In genomic region chr3:127940116-127940515, GRCh38 we compare ENCODE assay signal across 18 cellular contexts. TPM values are rescaled to one million over a fixed set of nuclear protein-coding genes. Genes with fewer than 3 reads are reported as not detected.
DNase-seq lines count a peak whose midpoint lies in the region; ATAC-seq and TF ChIP-seq lines count a peak whose summit lies in the region.
"Had no signal": no experiment of that assay in that cellular context is flagged by ENCODE, and none has a peak within 500 bp of the region (broad histone marks: within the 10 kb centered on the region; RNA-seq: fewer than 3 reads in every experiment).

No MANE protein-coding gene starts in this region.

- no peak overlapping the region for H3K4me3 Mint-ChIP-seq in chondrocyte (ENCODE audit: unreplicated experiment)
- no peak overlapping the region for H3K4me3 Mint-ChIP-seq in CD4-positive, alpha-beta T cell

- H3K36me3 Mint-ChIP-seq in chondrocyte (ENCODE audit: low read depth), result peaks cover 5% of the 10 kb centered on the region
- no peaks in the 10 kb centered on the region for H3K36me3 Mint-ChIP-seq in CD4-positive, alpha-beta T cell (ENCODE audit: low read depth)

- H3K27me3 Mint-ChIP-seq in chondrocyte (ENCODE audit: low read depth), result no peaks in the 10 kb centered on the region
- peaks cover 15% of the 10 kb centered on the region for H3K27me3 Mint-ChIP-seq in CD4-positive, alpha-beta T cell

- H3K27ac ChIP-seq in CD4-positive, alpha-beta T cell (ENCODE audit: low read depth, low read length), result no peak overlapping the region
- H3K27ac ChIP-seq: HL-60 had no signal

- H3K4me1 Mint-ChIP-seq in chondrocyte (ENCODE audit: low read depth), result peaks cover 10% of the 10 kb centered on the region
- H3K4me1 Mint-ChIP-seq in CD4-positive, alpha-beta T cell (ENCODE audit: low read depth), result no peaks in the 10 kb centered on the region

- peak overlapping the region; percentile 19 for H3K27ac Mint-ChIP-seq in chondrocyte (ENCODE audit: unreplicated experiment)
- H3K27ac Mint-ChIP-seq in CD4-positive, alpha-beta T cell, result no peak overlapping the region

- ATAC-seq in CD4-positive, alpha-beta T cell (ENCODE audit: poor library complexity), result no peak
- ATAC-seq in HG03439 (IDR thresholded peaks at IDR 0.05; ENCODE audit: unreplicated experiment), result no peak
- ATAC-seq: K562, SK-N-SH treated with all-trans-retinoic acid at 6 μM for 48 hours had no signal

- H3K9me3 Mint-ChIP-seq in chondrocyte (ENCODE audit: low read depth), result peaks cover 30% of the 10 kb centered on the region
- H3K9me3 Mint-ChIP-seq in CD4-positive, alpha-beta T cell, result peaks cover 7% of the 10 kb centered on the region

- no peaks in the 10 kb centered on the region for H3K9me3 ChIP-seq in CD4-positive, alpha-beta T cell (ENCODE audit: control insufficient read depth, low read length)

- intact Hi-C loops in CD4-positive, alpha-beta T cell (cut with DNase I, micrococcal nuclease), result no loop called here

- POLR2A ChIA-PET in CD4-positive, alpha-beta T cell (lab: Charles Lee), result no interaction called here

- TF ChIP-seq CTCF in chondrocyte (IDR thresholded peaks at IDR 0.05), result no peak
- no peak for TF ChIP-seq CTCF in CD4-positive, alpha-beta T cell (IDR thresholded peaks at IDR 0.05)

- peaks cover 10% of the 10 kb centered on the region for H3K27me3 ChIP-seq in CD4-positive, alpha-beta T cell (ENCODE audit: control insufficient read depth, insufficient read depth, low read length)

- in situ Hi-C loops in KBM-7 (cut with MboI; ENCODE audit: low pct_unique_long_range_greater_than_20kb, low sequenced_read_pairs), result no loop called here

- DNase-seq in KBM-7, result peak; percentile 5
- DNase-seq in NCI-H69 (lab: John Stamatoyannopoulos, UW), result peak; percentile 15
- DNase-seq in chondrocyte (ENCODE audit: low spot score), result no peak
- DNase-seq in CD4-positive, alpha-beta T cell, result no peak
- no peak for DNase-seq in GM19240 (ENCODE audit: insufficient read length, low spot score)
- DNase-seq in stimulated activated CD4-positive, alpha-beta T cell treated with anti-CD3 and anti-CD28 coated beads, Interleukin-12 subunit alpha, Interleukin-12 subunit beta, amount 100 ng/mL, for 4 hours, result no peak
- DNase-seq: DMS79, HCEC 1CT, NCI-H187 treated with DMSO at 0.1 percent for 48 hours, NCI-H2171 treated with DMSO at 0.1 percent for 48 hours, NCI-H774, SHP77 had no signal

- CTCF ChIA-PET in CD4-positive, alpha-beta T cell (lab: Charles Lee), result no interaction called here

RNA-seq across cellular contexts. Expression of gene KBTBD12, which starts 25.1 kb away (rescaled TPM):
- total RNA-seq in chondrocyte, result not detected in 3 replicates
- not detected for total RNA-seq in CD4-positive, alpha-beta T cell
- total RNA-seq: K562; NCI-H460; T-helper 1 cell treated with Interleukin-12 subunit alpha and Interleukin-12 subunit beta and Interleukin-4 antibody, amounts not matched to agents 30 ng/mL and 1 ng/mL, for 36 hours had no signal

Comparison
In these comparisons a context has a peak if more than half of its experiments do, and no peak if none do; other contexts are left out.
1. DNase-seq: peak in KBM-7 (single experiment) and NCI-H69 (single experiment); none in chondrocyte (single experiment), CD4-positive, alpha-beta T cell (0 of 10), GM19240 (single experiment) and stimulated activated CD4-positive, alpha-beta T cell treated with anti-CD3 and anti-CD28 coated beads, Interleukin-12 subunit alpha, Interleukin-12 subunit beta, amount 100 ng/mL, for 4 hours (single experiment).